In the genomic region with DNA sequence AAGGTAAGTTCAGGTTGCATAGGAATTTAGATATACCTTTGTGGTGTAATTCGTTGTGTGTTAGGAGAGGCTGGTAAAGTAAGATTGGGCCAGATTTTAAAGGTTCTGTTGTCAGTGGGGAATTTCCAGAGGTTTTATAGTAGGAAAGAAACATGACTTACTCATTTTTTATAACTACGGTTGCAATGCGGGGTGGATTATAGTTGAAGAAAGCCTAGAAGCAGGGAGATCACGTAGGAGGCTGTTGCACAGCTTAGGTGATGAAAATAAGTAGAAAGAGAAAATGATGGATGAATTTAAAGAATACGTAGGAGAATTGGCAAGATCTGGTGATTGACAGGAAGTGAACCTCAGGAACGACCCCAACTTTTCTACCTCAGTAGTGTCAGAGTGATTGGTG, we compare ENCODE assay signal across 7 cellular contexts.
"Had no signal": no experiment of that assay in that cellular context is flagged by ENCODE, and none has a peak within 500 bp of the region (broad histone marks: within the 10 kb centered on the region; RNA-seq: fewer than 3 reads in every experiment).

No MANE protein-coding gene starts in this region.

- DNase-seq: GM23248, GOT3, H7, IMR-90 had no signal

- H3K9me3 ChIP-seq: HAP-1 had no signal

- H3K4me3 ChIP-seq: GM23248, HAP-1, K562 had no signal

- H2AFZ ChIP-seq: GM23248 had no signal

- H3K27ac ChIP-seq: GM23248 had no signal

- ATAC-seq: HCT116, K562 had no signal

- H3K9ac ChIP-seq: GM23248 had no signal
